18 cellular contexts compared by ENCODE assay signal in genomic region chr14:65933400-65934068, GRCh38.
"Had no signal": no experiment of that assay in that cellular context is flagged by ENCODE, and none has a peak within 500 bp of the region (broad histone marks: within the 10 kb centered on the region; RNA-seq: fewer than 3 reads in every experiment).

No MANE protein-coding gene starts in this region.

- ATAC-seq: effector memory CD8-positive, alpha-beta T cell; foreskin keratinocyte had no signal

- H3K4me3 Mint-ChIP-seq: activated naive CD4-positive, alpha-beta T cell treated with anti-CD3 and anti-CD28 coated beads, Interleukin-2, amount 10 ng/mL, durations not matched to agents 7 days and 5 days; activated naive CD8-positive, alpha-beta T cell treated with anti-CD3 and anti-CD28 coated beads, Interleukin-2, amount 10 ng/mL, durations not matched to agents 7 days and 5 days; effector memory CD8-positive, alpha-beta T cell; nephron had no signal

- H3K27me3 Mint-ChIP-seq: activated naive CD4-positive, alpha-beta T cell treated with anti-CD3 and anti-CD28 coated beads, Interleukin-2, amount 10 ng/mL, durations not matched to agents 7 days and 5 days; activated naive CD8-positive, alpha-beta T cell treated with anti-CD3 and anti-CD28 coated beads, Interleukin-2, amount 10 ng/mL, durations not matched to agents 7 days and 5 days; effector memory CD8-positive, alpha-beta T cell had no signal

- DNase-seq: activated CD4-positive, alpha-beta T cell treated with anti-CD3 and anti-CD28 coated beads for 4 hours; activated CD4-positive, alpha-beta T cell treated with anti-CD3 and anti-CD28 coated beads, Interleukin-2, amount 50 U/mL, for 4 hours; activated gamma-delta T cell; activated naive CD4-positive, alpha-beta T cell treated with anti-CD3 and anti-CD28 coated beads, Interleukin-2, amount 10 ng/mL, durations not matched to agents 7 days and 5 days; activated naive CD8-positive, alpha-beta T cell treated with anti-CD3 and anti-CD28 coated beads, Interleukin-2, amount 10 ng/mL, durations not matched to agents 7 days and 5 days; activated T-cell treated with anti-CD3 and anti-CD28 coated beads, Interleukin-2, amount 50 U/mL, for 1 hour; brain microvascular endothelial cell; cortex of kidney; effector memory CD8-positive, alpha-beta T cell; erythroblast; foreskin keratinocyte; mammary epithelial cell; ovary; stimulated activated CD4-positive, alpha-beta T cell treated with anti-CD3 and anti-CD28 coated beads, Interleukin-2, amount 100 ng/mL, for 48 hours; stimulated activated naive CD4-positive, alpha-beta T cell treated with Interleukin-2 at 50 U/mL for 16 hours; T-helper 1 cell; transverse colon had no signal

- H3K27ac Mint-ChIP-seq: activated naive CD4-positive, alpha-beta T cell treated with anti-CD3 and anti-CD28 coated beads, Interleukin-2, amount 10 ng/mL, durations not matched to agents 7 days and 5 days; activated naive CD8-positive, alpha-beta T cell treated with anti-CD3 and anti-CD28 coated beads, Interleukin-2, amount 10 ng/mL, durations not matched to agents 7 days and 5 days; effector memory CD8-positive, alpha-beta T cell; nephron had no signal

- H3K9me3 Mint-ChIP-seq: nephron had no signal
